Comparison of ENCODE assay signal across 8 cellular contexts in genomic region chr2:219249203-219249980, GRCh38. TPM values are rescaled to one million over a fixed set of nuclear protein-coding genes. Genes with fewer than 3 reads are reported as not detected.
DNase-seq lines count a peak whose midpoint lies in the region; ATAC-seq and TF ChIP-seq lines count a peak whose summit lies in the region.

No MANE protein-coding gene starts in this region.

- H3K4me3 ChIP-seq in mucosa of stomach (ENCODE audit: low read length) (peak overlapping the region; percentile 37), urinary bladder (ENCODE audit: low read depth, low read length) (no peak overlapping the region)

- no peaks in the 10 kb centered on the region for H3K36me3 ChIP-seq in mucosa of stomach (ENCODE audit: control insufficient read depth, insufficient read depth, low read length)
- no peaks in the 10 kb centered on the region for H3K36me3 ChIP-seq in urinary bladder (ENCODE audit: insufficient read depth)

- WGBS in urinary bladder = 24% methylated on average over 7 of the region's 7 CpGs

- peak overlapping the region; percentile 73 for H3K9ac ChIP-seq in mucosa of stomach (ENCODE audit: low read length)

- ATAC-seq in HG02938 (IDR thresholded peaks at IDR 0.05; ENCODE audit: unreplicated experiment) = peak; percentile 47

- no peak for TF ChIP-seq POLR2A in erythroblast (IDR thresholded peaks at IDR 0.05; ENCODE audit: low read length)

- H3K27me3 ChIP-seq in mucosa of stomach (ENCODE audit: control insufficient read depth, insufficient read depth, low read length) = peaks cover 1% of the 10 kb centered on the region

- H3K9me3 ChIP-seq in mucosa of stomach (ENCODE audit: control insufficient read depth, low read length) = no peaks in the 10 kb centered on the region

- peaks cover 78% of the 10 kb centered on the region for H3K4me1 ChIP-seq in mucosa of stomach (ENCODE audit: control insufficient read depth, insufficient read depth, low read length)
- H3K4me1 ChIP-seq in urinary bladder (ENCODE audit: insufficient read depth) = no peaks in the 10 kb centered on the region

- peak; percentile 49 for DNase-seq in activated gamma-delta T cell treated with Interleukin-2 at 50 U/mL for 16 hours
- no peak for DNase-seq in activated gamma-delta T cell (lab: John Stamatoyannopoulos, UW)
- DNase-seq in NCI-H2171 treated with DMSO at 0.1 percent for 48 hours (lab: John Stamatoyannopoulos, UW) = peak; percentile 96
- DNase-seq in activated CD4-positive, alpha-beta T cell treated with anti-CD3 and anti-CD28 coated beads, Interleukin-2, amount 50 U/mL, for 48 hours = peak; percentile 45 to 65
- peak; percentile 48 to 77 for DNase-seq in erythroblast (lab: John Stamatoyannopoulos, UW)

- peak overlapping the region; percentile 71 for H3K27ac ChIP-seq in urinary bladder (ENCODE audit: low read depth)

RNA-seq across cellular contexts. Expression of gene TUBA4B, which starts 3.7 kb away (rescaled TPM):
- not detected for total RNA-seq in urinary bladder
- not detected for polyA plus RNA-seq in urinary bladder

RNA-seq across cellular contexts. Expression of gene STK16, which starts 4.1 kb away (rescaled TPM):
- total RNA-seq in urinary bladder = 11.2 TPM
- polyA plus RNA-seq in urinary bladder = 36.3 TPM

RNA-seq across cellular contexts. Expression of gene GLB1L, which starts 4.1 kb away (rescaled TPM):
- total RNA-seq in urinary bladder = 12.0 TPM
- polyA plus RNA-seq in urinary bladder = 6.5 TPM

RNA-seq across cellular contexts. Expression of gene TUBA4A, which starts 4.3 kb away (rescaled TPM):
- 4.8 TPM for total RNA-seq in urinary bladder
- polyA plus RNA-seq in urinary bladder = 41.9 TPM

RNA-seq across cellular contexts. Expression of gene ANKZF1, which starts 19.8 kb away (rescaled TPM):
- 30.6 TPM for total RNA-seq in urinary bladder
- polyA plus RNA-seq in urinary bladder = 22.3 TPM
